Comparison of ENCODE assay signal across 8 cellular contexts in the genomic region with DNA sequence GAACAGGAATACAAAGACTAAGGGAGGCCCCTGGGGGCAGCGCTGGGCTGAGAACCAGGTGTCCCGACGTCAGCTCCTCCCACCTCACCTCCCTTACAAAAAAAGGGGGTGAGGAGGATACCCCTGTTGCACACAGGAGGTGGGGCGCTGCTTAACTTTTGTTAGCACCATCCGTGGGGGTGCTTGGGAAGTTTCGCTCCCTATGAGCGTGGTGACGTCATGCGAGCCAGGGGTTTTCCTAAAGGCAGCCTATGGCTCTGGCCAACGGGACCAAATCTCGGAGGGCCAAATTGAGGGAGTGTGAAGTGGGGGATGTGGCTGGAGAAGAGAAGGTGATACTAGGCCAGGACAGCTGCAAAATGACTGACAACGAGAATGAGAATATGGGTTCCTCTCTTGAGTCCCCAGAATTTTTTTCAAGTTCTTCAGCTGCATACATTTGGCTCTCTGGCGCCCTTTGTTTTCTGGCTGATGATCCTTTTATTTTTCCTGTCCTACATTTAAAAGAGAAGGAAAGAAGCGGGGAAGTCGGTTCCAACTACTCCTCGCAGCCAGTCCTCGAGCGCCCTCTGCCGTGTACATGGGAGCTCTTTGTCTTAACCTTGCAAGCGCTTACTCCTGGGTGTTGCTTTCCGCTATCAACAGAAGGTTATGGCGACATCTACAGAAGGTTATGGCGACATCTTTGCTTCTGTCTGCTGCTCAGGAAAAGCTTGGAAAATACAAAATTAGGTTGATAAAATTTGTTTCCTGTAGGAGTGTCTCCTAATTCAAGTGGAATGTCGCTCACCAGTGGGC. TPM values are rescaled to one million over a fixed set of nuclear protein-coding genes. Genes with fewer than 3 reads are reported as not detected.
DNase-seq lines count a peak whose midpoint lies in the region; ATAC-seq and TF ChIP-seq lines count a peak whose summit lies in the region.

No MANE protein-coding gene starts in this region.

- TF ChIP-seq POLR2A in prostate gland (IDR thresholded peaks at IDR 0.05): no peak

- DNase-seq in A172 (ENCODE audit: low spot score) (peak; percentile 88), NCI-H2196 treated with DMSO at 0.1 percent for 48 hours (lab: John Stamatoyannopoulos, UW; ENCODE audit: unreplicated experiment) (peak; percentile 11), amygdala (lab: John Stamatoyannopoulos, UW) (peak in 55 of 56 donors; percentile 22 to 95 (median 82)), left ventricle myocardium superior (peak; percentile 94), prostate gland (ENCODE audit: low spot score) (peak; percentile 54), DMS79 treated with DMSO at 0.1 percent for 48 hours (lab: John Stamatoyannopoulos, UW) (no peak)

- no peaks in the 10 kb centered on the region for H3K36me3 ChIP-seq in prostate gland

- no peaks in the 10 kb centered on the region for H3K4me1 ChIP-seq in prostate gland (replicated peaks)

- peak; percentile 10 to 63 (median 55) for TF ChIP-seq CTCF in prostate gland (IDR thresholded peaks at IDR 0.05)

- H3K4me3 ChIP-seq in prostate gland: no peak overlapping the region

- peak; percentile 74 for ATAC-seq in GM18498 (IDR thresholded peaks at IDR 0.05; ENCODE audit: unreplicated experiment)
- peak; percentile 71 for ATAC-seq in HG02938 (IDR thresholded peaks at IDR 0.05; ENCODE audit: unreplicated experiment)
- ATAC-seq in left ventricle myocardium superior: peak; percentile 91

- no peaks in the 10 kb centered on the region for H3K9me3 ChIP-seq in prostate gland

- intact Hi-C loops in left ventricle myocardium superior (cut with micrococcal nuclease) (no loop called here), prostate gland (cut with DNase I) (loop anchor here (5.0 to 10.0 kb wide), 2 partner anchors 154 to 1329 kb away; no protein-coding TSS in a partner anchor)

- H3K27me3 ChIP-seq in prostate gland (replicated peaks; ENCODE audit: insufficient read depth): no peaks in the 10 kb centered on the region

- no peak overlapping the region for H3K27ac ChIP-seq in prostate gland

- 35% methylated on average over 24 of the region's 24 CpGs for WGBS in prostate gland

RNA-seq across cellular contexts. Expression of a gene that starts 48.0 kb away (rescaled TPM):
- total RNA-seq in A172 (2014; rRNA removed; shearing (Covaris generic)): 0.03 and 0.05 TPM in 2 replicates
- total RNA-seq in left ventricle myocardium superior (1.2 TPM), prostate gland (1 to 10 TPM in 1 of 2 donors, under 1 TPM in 1; 0.23 to 1.7 TPM)
